In genomic region chr2:73175663-73176204, GRCh38 we compare ENCODE assay signal across 8 cellular contexts. TPM values are rescaled to one million over a fixed set of nuclear protein-coding genes. Genes with fewer than 3 reads are reported as not detected.
DNase-seq lines count a peak whose midpoint lies in the region; ATAC-seq and TF ChIP-seq lines count a peak whose summit lies in the region.

No MANE protein-coding gene starts in this region.

- no peak overlapping the region for H3K27ac ChIP-seq in HUES64 (ENCODE audit: low read depth, low read length)
- H3K27ac ChIP-seq in WERI-Rb-1 = peak overlapping the region; percentile 30
- no peak overlapping the region for H3K27ac ChIP-seq in iPS-18a (ENCODE audit: low read length)

- H3K4me2 ChIP-seq in skeletal muscle satellite cell (ENCODE audit: low read length) = peak overlapping the region; percentile 92

- H3K36me3 ChIP-seq in HUES64 (ENCODE audit: insufficient read depth, low read length) (no peaks in the 10 kb centered on the region), WERI-Rb-1 (no peaks in the 10 kb centered on the region), iPS-18a (ENCODE audit: control insufficient read depth, low read depth, low read length) (no peaks in the 10 kb centered on the region), skeletal muscle satellite cell (ENCODE audit: insufficient read depth, low read length) (no peaks in the 10 kb centered on the region)

- H3K4me3 Mint-ChIP-seq in brain = peak overlapping the region; percentile 43 to 91 (median 53)

- no peaks in the 10 kb centered on the region for H3K36me3 Mint-ChIP-seq in brain

- H3K9me3 Mint-ChIP-seq in brain = peaks cover 0 to 1% (median 0%) of the 10 kb centered on the region in 5 experiments

- H3K4me1 ChIP-seq in HUES64 (ENCODE audit: insufficient read depth, low read length) (peaks cover 11% of the 10 kb centered on the region), iPS-18a (ENCODE audit: control insufficient read depth, low read depth, low read length) (peaks cover 5% of the 10 kb centered on the region), skeletal muscle satellite cell (ENCODE audit: control insufficient read depth, insufficient read depth, low read length) (peaks cover 24% of the 10 kb centered on the region)

- H3K9ac ChIP-seq in HUES64 (ENCODE audit: low read depth, low read length) (0 out of 2 replicates have a peak overlapping the region, but pooled peaks have one; percentile 32), iPS-18a (ENCODE audit: low read length) (peak overlapping the region; percentile 16), skeletal muscle satellite cell (ENCODE audit: low read depth, low read length) (peak overlapping the region; percentile 62)

- TF ChIP-seq CTCF in WERI-Rb-1 (IDR thresholded peaks at IDR 0.05; ENCODE audit: low read depth, low read length) (0 out of 2 replicates have a peak, but pooled peaks have one; percentile 6), brain (conservative IDR thresholded peaks at IDR 0.05) (no peak)

- H3K27me3 Mint-ChIP-seq in brain = peaks cover 68% of the 10 kb centered on the region

- H3K4me3 ChIP-seq in HUES64 (ENCODE audit: low read length) = peak overlapping the region; percentile 57
- peak overlapping the region; percentile 63 for H3K4me3 ChIP-seq in WERI-Rb-1 (ENCODE audit: low read depth, low read length)
- H3K4me3 ChIP-seq in iPS-18a (ENCODE audit: low read length) = peak overlapping the region; percentile 80
- peak overlapping the region; percentile 79 for H3K4me3 ChIP-seq in skeletal muscle satellite cell (ENCODE audit: low read length)

- no peak overlapping the region for H3K27ac Mint-ChIP-seq in brain

- H3K9me3 ChIP-seq in HUES64 (ENCODE audit: insufficient read depth, low read depth, low read length) (no peaks in the 10 kb centered on the region), WERI-Rb-1 (ENCODE audit: severe bottlenecking) (no peaks in the 10 kb centered on the region), iPS-18a (ENCODE audit: control insufficient read depth, low read depth, low read length) (no peaks in the 10 kb centered on the region), skeletal muscle satellite cell (replicated peaks; ENCODE audit: low read length) (no peaks in the 10 kb centered on the region)

- peaks cover 28% of the 10 kb centered on the region for H3K4me1 Mint-ChIP-seq in brain

- peaks cover 80% of the 10 kb centered on the region for H3K27me3 ChIP-seq in HUES64 (ENCODE audit: insufficient read depth, low read length)
- H3K27me3 ChIP-seq in WERI-Rb-1 (ENCODE audit: insufficient read depth, low read depth, severe bottlenecking) = peaks cover 24% of the 10 kb centered on the region
- peaks cover 74% of the 10 kb centered on the region for H3K27me3 ChIP-seq in iPS-18a (ENCODE audit: control insufficient read depth, insufficient read depth, low read length)
- peaks cover 62% of the 10 kb centered on the region for H3K27me3 ChIP-seq in skeletal muscle satellite cell (ENCODE audit: control insufficient read depth, insufficient read depth, low read length)

- no peak for ATAC-seq in GM18867 (IDR thresholded peaks at IDR 0.05; ENCODE audit: unreplicated experiment)

- DNase-seq in DMS53 (lab: John Stamatoyannopoulos, UW) (peak; percentile 83), WERI-Rb-1 (peak; percentile 84), 8988T (no peak)

- under 1% methylated on average over 58 of the region's 59 CpGs for WGBS in HUES64

RNA-seq across cellular contexts. Expression of gene NOTO, which starts 26.6 kb away (rescaled TPM):
- 0.05 TPM for polyA plus RNA-seq in HUES64 (2013, experiment 1 of 2)
- polyA plus RNA-seq in HUES64 (2013, experiment 2 of 2) = 0.19 TPM
- polyA plus RNA-seq in brain (ENCODE audit: insufficient read depth, low read depth, low replicate concordance) = not detected
- total RNA-seq in skeletal muscle satellite cell (2012; rRNA removed) = not detected in 2 replicates

RNA-seq across cellular contexts. Expression of gene SMYD5, which starts 38.3 kb away (rescaled TPM):
- polyA plus RNA-seq in HUES64 (2013, experiment 1 of 2) = 38.5 TPM
- polyA plus RNA-seq in HUES64 (2013, experiment 2 of 2) = 32.6 TPM
- polyA plus RNA-seq in brain (ENCODE audit: insufficient read depth, low read depth, low replicate concordance) = 15.5 TPM
- total RNA-seq in skeletal muscle satellite cell (2012; rRNA removed) = 15.7 and 21.6 TPM in 2 replicates

RNA-seq across cellular contexts. Expression of gene PRADC1, which starts 57.3 kb away (rescaled TPM):
- polyA plus RNA-seq in HUES64 (2013, experiment 1 of 2) = 8.6 TPM
- 8.6 TPM for polyA plus RNA-seq in HUES64 (2013, experiment 2 of 2)
- 44.5 TPM for polyA plus RNA-seq in brain (ENCODE audit: insufficient read depth, low read depth, low replicate concordance)
- total RNA-seq in skeletal muscle satellite cell (2012; rRNA removed) = 15.0 and 28.2 TPM in 2 replicates

RNA-seq across cellular contexts. Expression of gene CCT7, which starts 58.4 kb away (rescaled TPM):
- polyA plus RNA-seq in HUES64 (2013, experiment 1 of 2) = 267 TPM
- polyA plus RNA-seq in HUES64 (2013, experiment 2 of 2) = 253 TPM
- polyA plus RNA-seq in brain (ENCODE audit: insufficient read depth, low read depth, low replicate concordance) = 304 TPM
- 333 and 363 TPM in 2 replicates for total RNA-seq in skeletal muscle satellite cell (2012; rRNA removed)
